11 cellular contexts compared by ENCODE assay signal in genomic region chr11:59151761-59152160, GRCh38. TPM values are rescaled to one million over a fixed set of nuclear protein-coding genes. Genes with fewer than 3 reads are reported as not detected.
DNase-seq lines count a peak whose midpoint lies in the region; ATAC-seq and FAIRE-seq lines count a peak whose summit lies in the region.
"Had no signal": no experiment of that assay in that cellular context is flagged by ENCODE, and none has a peak within 500 bp of the region (broad histone marks: within the 10 kb centered on the region; RNA-seq: fewer than 3 reads in every experiment).

No MANE protein-coding gene starts in this region.

- intact Hi-C loops in activated T-helper 1 cell treated with anti-CD3 and anti-CD28 coated beads, Interleukin-12 subunit alpha, Interleukin-12 subunit beta, Interleukin-2, Interleukin-4 antibody, amounts not matched to agents 30 ng/mL and 10 ng/mL and 1 ng/mL, durations not matched to agents 14 hours and 24 hours and 36 hours (cut with micrococcal nuclease) = loop anchor here (1.0 kb wide), 2 partner anchors 7 to 20 kb away; no protein-coding TSS in a partner anchor
- intact Hi-C loops in posterior cingulate gyrus (cut with DNase I) = no loop called here

- H3K27me3 Mint-ChIP-seq in activated T-helper 1 cell treated with anti-CD3 and anti-CD28 coated beads, Interleukin-12 subunit alpha, Interleukin-12 subunit beta, Interleukin-2, Interleukin-4 antibody, amounts not matched to agents 30 ng/mL and 10 ng/mL and 1 ng/mL, durations not matched to agents 14 hours and 24 hours and 36 hours (ENCODE audit: insufficient read depth) = no peaks in the 10 kb centered on the region

- peaks cover 54% of the 10 kb centered on the region for H3K4me1 Mint-ChIP-seq in activated T-helper 1 cell treated with anti-CD3 and anti-CD28 coated beads, Interleukin-12 subunit alpha, Interleukin-12 subunit beta, Interleukin-2, Interleukin-4 antibody, amounts not matched to agents 30 ng/mL and 10 ng/mL and 1 ng/mL, durations not matched to agents 14 hours and 24 hours and 36 hours (ENCODE audit: low read depth)

- ATAC-seq in GM18499 (IDR thresholded peaks at IDR 0.05; ENCODE audit: insufficient read depth, unreplicated experiment) = peak; percentile 48
- peak; percentile 44 for ATAC-seq in GM19452 (IDR thresholded peaks at IDR 0.05; ENCODE audit: unreplicated experiment)
- ATAC-seq in HG03039 (IDR thresholded peaks at IDR 0.05; ENCODE audit: unreplicated experiment) = peak; percentile 54
- ATAC-seq: left lobe of liver, Panc1 had no signal

- H3K4me3 Mint-ChIP-seq in activated T-helper 1 cell treated with anti-CD3 and anti-CD28 coated beads, Interleukin-12 subunit alpha, Interleukin-12 subunit beta, Interleukin-2, Interleukin-4 antibody, amounts not matched to agents 30 ng/mL and 10 ng/mL and 1 ng/mL, durations not matched to agents 14 hours and 24 hours and 36 hours = peak overlapping the region; percentile 45

- H3K36me3 Mint-ChIP-seq in activated T-helper 1 cell treated with anti-CD3 and anti-CD28 coated beads, Interleukin-12 subunit alpha, Interleukin-12 subunit beta, Interleukin-2, Interleukin-4 antibody, amounts not matched to agents 30 ng/mL and 10 ng/mL and 1 ng/mL, durations not matched to agents 14 hours and 24 hours and 36 hours (ENCODE audit: low read depth) = peaks cover 45% of the 10 kb centered on the region

- DNase-seq in activated T-helper 1 cell treated with anti-CD3 and anti-CD28 coated beads, Interleukin-12 subunit alpha, Interleukin-12 subunit beta, Interleukin-2, Interleukin-4 antibody, amounts not matched to agents 30 ng/mL and 10 ng/mL and 1 ng/mL, durations not matched to agents 14 hours and 24 hours and 36 hours (ENCODE audit: low spot score) = no peak
- no peak for DNase-seq in OCI-M1 (lab: John Stamatoyannopoulos, UW)
- no peak for DNase-seq in posterior cingulate gyrus
- no peak for DNase-seq in stimulated activated CD4-positive, alpha-beta T cell treated with anti-CD3 and anti-CD28 coated beads, Interleukin-4, amount 100 ng/mL, for 4 hours
- DNase-seq in RCC 7860 (ENCODE audit: low spot score) = no peak
- DNase-seq: NCI-H2029 had no signal

- H3K27ac Mint-ChIP-seq in activated T-helper 1 cell treated with anti-CD3 and anti-CD28 coated beads, Interleukin-12 subunit alpha, Interleukin-12 subunit beta, Interleukin-2, Interleukin-4 antibody, amounts not matched to agents 30 ng/mL and 10 ng/mL and 1 ng/mL, durations not matched to agents 14 hours and 24 hours and 36 hours = peak overlapping the region; percentile 55

- no peaks in the 10 kb centered on the region for H3K9me3 Mint-ChIP-seq in activated T-helper 1 cell treated with anti-CD3 and anti-CD28 coated beads, Interleukin-12 subunit alpha, Interleukin-12 subunit beta, Interleukin-2, Interleukin-4 antibody, amounts not matched to agents 30 ng/mL and 10 ng/mL and 1 ng/mL, durations not matched to agents 14 hours and 24 hours and 36 hours

- no peak for FAIRE-seq in RCC 7860 (lab: Jason Lieb, UNC)

RNA-seq across cellular contexts. Expression of gene FAM111A, which starts 9.1 kb away (rescaled TPM):
- total RNA-seq in activated T-helper 1 cell treated with anti-CD3 and anti-CD28 coated beads, Interleukin-12 subunit alpha, Interleukin-12 subunit beta, Interleukin-2, Interleukin-4 antibody, amounts not matched to agents 30 ng/mL and 10 ng/mL and 1 ng/mL, durations not matched to agents 14 hours and 24 hours and 36 hours = 64.8 and 66.4 TPM in 2 replicates

RNA-seq across cellular contexts. Expression of gene DTX4, which starts 20.2 kb away (rescaled TPM):
- total RNA-seq in activated T-helper 1 cell treated with anti-CD3 and anti-CD28 coated beads, Interleukin-12 subunit alpha, Interleukin-12 subunit beta, Interleukin-2, Interleukin-4 antibody, amounts not matched to agents 30 ng/mL and 10 ng/mL and 1 ng/mL, durations not matched to agents 14 hours and 24 hours and 36 hours = 0.05 TPM in 2 replicates

RNA-seq across cellular contexts. Expression of gene FAM111B, which starts 44.7 kb away (rescaled TPM):
- total RNA-seq in activated T-helper 1 cell treated with anti-CD3 and anti-CD28 coated beads, Interleukin-12 subunit alpha, Interleukin-12 subunit beta, Interleukin-2, Interleukin-4 antibody, amounts not matched to agents 30 ng/mL and 10 ng/mL and 1 ng/mL, durations not matched to agents 14 hours and 24 hours and 36 hours = 54.9 and 57.3 TPM in 2 replicates
